Comparison of ENCODE assay signal across 8 cellular contexts in genomic region chr12:1204581-1205121, GRCh38.
DNase-seq lines count a peak whose midpoint lies in the region; ATAC-seq and TF ChIP-seq lines count a peak whose summit lies in the region.

No MANE protein-coding gene starts in this region.

- H3K36me3 ChIP-seq in MM.1S (replicated peaks; ENCODE audit: insufficient read depth, low read length) (no peaks in the 10 kb centered on the region), esophagus muscularis mucosa (no peaks in the 10 kb centered on the region)

- H3K27ac ChIP-seq in MM.1S (ENCODE audit: low read length): peak overlapping the region; percentile 45; the same call in 1 of the 2 replicates
- H3K27ac ChIP-seq in esophagus muscularis mucosa (replicated peaks in 1 of 4): peak overlapping the region; percentile 35 to 71 (median 56)

- 31% methylated on average over 6 of the region's 6 CpGs for whole genome bisulfite sequencing in esophagus muscularis mucosa

- no peaks in the 10 kb centered on the region for H4K20me1 ChIP-seq in MM.1S (ENCODE audit: insufficient read depth, low read length)

- H3K79me2 ChIP-seq in MM.1S (ENCODE audit: low read length): no peaks in the 10 kb centered on the region

- H3K9me2 ChIP-seq in MM.1S (replicated peaks; ENCODE audit: insufficient read depth, low read length): no peaks in the 10 kb centered on the region

- H3K27me3 ChIP-seq in MM.1S (replicated peaks; ENCODE audit: insufficient read depth, low read length) (no peaks in the 10 kb centered on the region), esophagus muscularis mucosa (no peaks in the 10 kb centered on the region)

- peak overlapping the region; percentile 28; the same call in 1 of the 2 replicates for H3K9ac ChIP-seq in MM.1S (ENCODE audit: low read length)

- no peak for TF ChIP-seq POLR2A in esophagus muscularis mucosa (IDR thresholded peaks at IDR 0.05; ENCODE audit: low read depth)

- H3F3A ChIP-seq in MM.1S (ENCODE audit: insufficient read depth, low read length): peaks cover 7% of the 10 kb centered on the region

- peak overlapping the region; percentile 91 for H3K4me2 ChIP-seq in MM.1S (ENCODE audit: low read depth, low read length)

- no peak for TF ChIP-seq EP300 in esophagus muscularis mucosa (IDR thresholded peaks at IDR 0.05)

- H3K4me1 ChIP-seq in MM.1S (ENCODE audit: low read length) (peaks cover 12% of the 10 kb centered on the region), esophagus muscularis mucosa (peaks cover 6 to 35% (median 25%) of the 10 kb centered on the region in 4 donors)

- ATAC-seq in GM21529 (IDR thresholded peaks at IDR 0.05; ENCODE audit: unreplicated experiment): peak; percentile 94

- H3K9me3 ChIP-seq in MM.1S (replicated peaks; ENCODE audit: insufficient read depth, low read length) (no peaks in the 10 kb centered on the region), esophagus muscularis mucosa (no peaks in the 10 kb centered on the region)

- no peak for TF ChIP-seq CTCF in GM12864 (IDR thresholded peaks at IDR 0.05; ENCODE audit: low read depth, low read length, missing control alignments)
- no peak for TF ChIP-seq CTCF in MM.1S (IDR thresholded peaks at IDR 0.05; ENCODE audit: low read length)
- TF ChIP-seq CTCF in esophagus muscularis mucosa (IDR thresholded peaks at IDR 0.05): no peak

- intact Hi-C loops in esophagus muscularis mucosa (cut with DNase I): no loop called here

- H3K4me3 ChIP-seq in GM12864 (ENCODE audit: low read depth, low read length): peak overlapping the region; percentile 44
- H3K4me3 ChIP-seq in MM.1S (ENCODE audit: low read length): peak overlapping the region; percentile 62
- peak overlapping the region; percentile 38 to 56 (median 46) for H3K4me3 ChIP-seq in esophagus muscularis mucosa

- DNase-seq in GM12864 (ENCODE audit: low read depth) (no peak), MM.1S (peak; percentile 72), esophagus muscularis mucosa (ENCODE audit: extremely low spot score) (no peak), smooth muscle cell of the brain vasculature (ENCODE audit: low read depth, low spot score) (peak; percentile 20), globus pallidus (ENCODE audit: low spot score) (no peak), DMS53 (lab: John Stamatoyannopoulos, UW) (no peak), HuH-7.5 (ENCODE audit: low spot score) (no peak)

- peak overlapping the region; percentile 26 for H2AFZ ChIP-seq in MM.1S (ENCODE audit: low read length)

Comparison
In these comparisons a context has a peak if more than half of its experiments do, and no peak if none do; other contexts are left out.
1. DNase-seq: peak in MM.1S (single experiment) and smooth muscle cell of the brain vasculature (single experiment); none in GM12864 (single experiment), esophagus muscularis mucosa (single experiment), globus pallidus (single experiment), DMS53 (single experiment) and HuH-7.5 (single experiment).
2. Peak in every context shown above with its lines, with median percentiles within 50 percentile points of each other: H3K4me3 ChIP-seq.